Comparison of ENCODE assay signal across 8 cellular contexts in genomic region chr5:154937718-154938466, GRCh38. TPM values are rescaled to one million over a fixed set of nuclear protein-coding genes. Genes with fewer than 3 reads are reported as not detected.
DNase-seq lines count a peak whose midpoint lies in the region; ATAC-seq, FAIRE-seq and TF ChIP-seq lines count a peak whose summit lies in the region.

GEMIN5 (minus strand) TSS chr5:154938211; CDS start chr5:154938133, 78 bp downstream.

- H3K27me3 ChIP-seq in right atrium auricular region, result no peaks in the 10 kb centered on the region

- peaks cover 7% of the 10 kb centered on the region for H3K36me3 Mint-ChIP-seq in T-helper 17 cell (ENCODE audit: low read depth)

- peak; percentile 62 for FAIRE-seq in urothelium cell line (lab: Jason Lieb, UNC)

- H3K9me3 ChIP-seq in T-helper 17 cell (ENCODE audit: control insufficient read depth, low read length, poor library complexity, severe bottlenecking) (no peaks in the 10 kb centered on the region), right atrium auricular region (no peaks in the 10 kb centered on the region)

- H3K27ac ChIP-seq in angular gyrus (ENCODE audit: low read depth, low read length) (peak within 1 kb of the TSS; percentile 71), right atrium auricular region (peak within 1 kb of the TSS; percentile 59 to 80)

- TF ChIP-seq CTCF in GM13976 (IDR thresholded peaks at IDR 0.05; ENCODE audit: borderline replicate concordance, control extremely low read depth, extremely low read depth, insufficient read depth, missing control alignments) (no peak), right atrium auricular region (IDR thresholded peaks at IDR 0.05) (no peak)

- ATAC-seq in HG02759 (IDR thresholded peaks at IDR 0.05; ENCODE audit: unreplicated experiment) (peak; percentile 87), T-helper 17 cell (peak; percentile 91)

- DNase-seq in GM13976 (ENCODE audit: low spot score) (peak; percentile 96), NCI-H1417 (lab: John Stamatoyannopoulos, UW) (peak; percentile 77 to 87 (median 81)), T-helper 17 cell (peak; percentile 75 to 76 (median 75)), right atrium auricular region (ENCODE audit: low spot score) (peak; percentile 79), pulmonary artery endothelial cell (ENCODE audit: low read depth, low spot score) (peak; percentile 57), urothelium cell line (ENCODE audit: low spot score) (peak; percentile 95)

- H3K27me3 Mint-ChIP-seq in T-helper 17 cell, result no peaks in the 10 kb centered on the region

- peaks cover 0 to 41% of the 10 kb centered on the region in 2 donors for H3K4me1 ChIP-seq in right atrium auricular region

- H3K4me3 ChIP-seq in right atrium auricular region, result peak within 1 kb of the TSS; percentile 65 to 94

- peak within 1 kb of the TSS; percentile 93 for H3K4me3 Mint-ChIP-seq in T-helper 17 cell

- H3K4me1 Mint-ChIP-seq in T-helper 17 cell, result peaks cover 42% of the 10 kb centered on the region

- in situ Hi-C loops in GM13976 (cut with MboI; ENCODE audit: low sequenced_read_pairs, unreplicated experiment), result no loop called here

- peaks cover 8% of the 10 kb centered on the region for H3K36me3 ChIP-seq in right atrium auricular region

- peak within 1 kb of the TSS; percentile 83 for H3K27ac Mint-ChIP-seq in T-helper 17 cell

RNA-seq across cellular contexts. Expression of gene GEMIN5, which starts in this region (rescaled TPM):
- total RNA-seq in T-helper 17 cell (1 to 10 TPM; 6.3 to 6.8 TPM), right atrium auricular region (10 to 100 TPM; 11.3 to 11.5 TPM), pulmonary artery endothelial cell (21.5 and 38.3 TPM in 2 replicates)

Comparison
In these comparisons a context has a peak if more than half of its experiments do, and no peak if none do; other contexts are left out.
1. Peak in every context shown above with its lines: DNase-seq, ATAC-seq, H3K4me3 ChIP-seq and H3K27ac ChIP-seq.